In genomic region chr3:124783696-124784095, GRCh38 we compare ENCODE assay signal across 21 cellular contexts. TPM values are rescaled to one million over a fixed set of nuclear protein-coding genes. Genes with fewer than 3 reads are reported as not detected.
DNase-seq lines count a peak whose midpoint lies in the region; ATAC-seq and TF ChIP-seq lines count a peak whose summit lies in the region.
"Had no signal": no experiment of that assay in that cellular context is flagged by ENCODE, and none has a peak within 500 bp of the region (broad histone marks: within the 10 kb centered on the region; RNA-seq: fewer than 3 reads in every experiment).

No MANE protein-coding gene starts in this region.

- H3K4me1 ChIP-seq in BLaER1 (peaks cover 85% of the 10 kb centered on the region), gastroesophageal sphincter (peaks cover 21 to 79% (median 49%) of the 10 kb centered on the region in 3 donors), PC-3 (ENCODE audit: insufficient read depth, low read length) (peaks cover 6% of the 10 kb centered on the region)

- intact Hi-C loops in activated naive CD4-positive, alpha-beta T cell treated with anti-CD3 and anti-CD28 coated beads for 36 hours (cut with micrococcal nuclease), result no loop called here
- intact Hi-C loops in PC-3 (cut with micrococcal nuclease), result no loop called here

- no peaks in the 10 kb centered on the region for H3F3A ChIP-seq in PC-3 (ENCODE audit: low read length, unreplicated experiment)

- H3K36me3 ChIP-seq in BLaER1 (no peaks in the 10 kb centered on the region), gastroesophageal sphincter (no peaks in the 10 kb centered on the region), PC-3 (ENCODE audit: low read depth, low read length) (no peaks in the 10 kb centered on the region)

- no peak overlapping the region for H2AFZ ChIP-seq in PC-3 (ENCODE audit: low read length)

- H3K36me3 Mint-ChIP-seq in activated naive CD4-positive, alpha-beta T cell treated with anti-CD3 and anti-CD28 coated beads for 36 hours (ENCODE audit: low read depth), result no peaks in the 10 kb centered on the region
- H3K36me3 Mint-ChIP-seq: activated naive CD4-positive, alpha-beta T cell treated with anti-CD3 and anti-CD28 coated beads, Interleukin-2, amount 50 U/mL, for 24 hours; CD8-positive, alpha-beta memory T cell; natural killer cell treated with Interleukin-12 subunit alpha and Interleukin-12 subunit beta and Interleukin-15 and Interleukin-18, amount 100 ng/mL, for 72 hours had no signal

- peak overlapping the region; percentile 85 for H3K4me2 ChIP-seq in BLaER1
- H3K4me2 ChIP-seq in PC-3 (ENCODE audit: low read length), result no peak overlapping the region

- H3K9me3 Mint-ChIP-seq in activated naive CD4-positive, alpha-beta T cell treated with anti-CD3 and anti-CD28 coated beads for 36 hours, result no peaks in the 10 kb centered on the region
- H3K9me3 Mint-ChIP-seq: activated naive CD4-positive, alpha-beta T cell treated with anti-CD3 and anti-CD28 coated beads, Interleukin-2, amount 50 U/mL, for 24 hours; activated T-cell treated with anti-CD3 and anti-CD28 coated beads, Interleukin-2, amount 50 U/mL, for 72 hours; CD8-positive, alpha-beta memory T cell; natural killer cell treated with Interleukin-12 subunit alpha and Interleukin-12 subunit beta and Interleukin-15 and Interleukin-18, amount 100 ng/mL, for 72 hours had no signal

- no TSS peak for BruUV-seq in PC-3 (replicated peaks; lab: Mats Ljungman, UMichigan)

- no peaks in the 10 kb centered on the region for H3K27me3 Mint-ChIP-seq in activated naive CD4-positive, alpha-beta T cell treated with anti-CD3 and anti-CD28 coated beads for 36 hours (ENCODE audit: low read depth)
- H3K27me3 Mint-ChIP-seq: activated naive CD4-positive, alpha-beta T cell treated with anti-CD3 and anti-CD28 coated beads, Interleukin-2, amount 50 U/mL, for 24 hours had no signal

- CTCF ChIA-PET in activated naive CD4-positive, alpha-beta T cell treated with anti-CD3 and anti-CD28 coated beads for 36 hours (lab: Charles Lee), result interaction anchor here (1.5 kb wide), 1 partner anchor 118 kb away, joined by 7 read pairs; no protein-coding TSS in a partner anchor
- CTCF ChIA-PET in PC-3 (lab: Charles Lee), result no interaction called here

- H3K9me3 ChIP-seq in BLaER1 (no peaks in the 10 kb centered on the region), gastroesophageal sphincter (no peaks in the 10 kb centered on the region), PC-3 (ENCODE audit: low read length) (no peaks in the 10 kb centered on the region)

- no peak overlapping the region for H3K4me3 ChIP-seq in BLaER1
- no peak overlapping the region for H3K4me3 ChIP-seq in gastroesophageal sphincter
- H3K4me3 ChIP-seq in skeletal muscle cell (ENCODE audit: low read depth, low read length), result no peak overlapping the region
- H3K4me3 ChIP-seq in PC-3 (ENCODE audit: low read length), result no peak overlapping the region

- H3K9me2 ChIP-seq in PC-3 (replicated peaks; ENCODE audit: low read length), result no peaks in the 10 kb centered on the region

- no peak for TF ChIP-seq POLR2A in gastroesophageal sphincter (IDR thresholded peaks at IDR 0.05)

- H3K9ac ChIP-seq in BLaER1, result no peak overlapping the region
- H3K9ac ChIP-seq in PC-3 (ENCODE audit: low read length), result no peak overlapping the region

- no peak for TF ChIP-seq EP300 in gastroesophageal sphincter (IDR thresholded peaks at IDR 0.05)

- TF ChIP-seq CTCF in gastroesophageal sphincter (IDR thresholded peaks at IDR 0.05) (no peak), PC-3 (conservative IDR thresholded peaks at IDR 0.05; ENCODE audit: low read depth, low read length) (no peak)

- POLR2A ChIA-PET in PC-3 (lab: Charles Lee; ENCODE audit: unreplicated experiment), result no interaction called here

- no peak overlapping the region for H3K4me3 Mint-ChIP-seq in activated naive CD4-positive, alpha-beta T cell treated with anti-CD3 and anti-CD28 coated beads for 36 hours
- H3K4me3 Mint-ChIP-seq: activated naive CD4-positive, alpha-beta T cell treated with anti-CD3 and anti-CD28 coated beads, Interleukin-2, amount 50 U/mL, for 24 hours; activated T-cell treated with anti-CD3 and anti-CD28 coated beads, Interleukin-2, amount 50 U/mL, for 72 hours; CD8-positive, alpha-beta memory T cell had no signal

- no peak for ATAC-seq in gastroesophageal sphincter
- no peak for ATAC-seq in PC-3
- ATAC-seq: activated T-cell treated with anti-CD3 and anti-CD28 coated beads, Interleukin-2, amount 50 U/mL, for 72 hours; esophagus mucosa had no signal

- DNase-seq in NCI-H146 (lab: John Stamatoyannopoulos, UW) (peak; percentile 44), skeletal muscle cell (ENCODE audit: low read depth) (peak; percentile 39), HCEC 1CT (no peak), PC-3 (no peak), NOMO-1 treated with dmso at 0.1 percent for 144 hours (lab: John Stamatoyannopoulos, UW; ENCODE audit: unreplicated experiment) (no peak)
- no peak for DNase-seq in activated naive CD4-positive, alpha-beta T cell treated with anti-CD3 and anti-CD28 coated beads for 36 hours
- DNase-seq: activated CD4-positive, CD25-positive, alpha-beta regulatory T cell treated with anti-CD3 and anti-CD28 coated beads, Interleukin-2, amount 50 U/mL, for 72 hours; activated CD8-positive, alpha-beta memory T cell treated with anti-CD3 and anti-CD28 coated beads for 24 hours; activated T-cell treated with anti-CD3 and anti-CD28 coated beads, Interleukin-2, amount 50 U/mL, for 72 hours; CD8-positive, alpha-beta memory T cell; KG1; kidney glomerular epithelial cell; NCI-H1417 treated with DMSO at 0.1 percent for 48 hours; NCI-H2171; NCI-H526; stimulated activated CD4-positive, alpha-beta T cell treated with anti-CD3 and anti-CD28 coated beads, Interleukin-15, amount 100 ng/mL, for 24 hours had no signal

- H4K20me1 ChIP-seq in BLaER1 (no peaks in the 10 kb centered on the region), PC-3 (ENCODE audit: low read length) (no peaks in the 10 kb centered on the region)

- 88 to 97% methylated on average over 3 to 4 of the region's 4 CpGs for WGBS in gastroesophageal sphincter (ENCODE audit: low coverage in 1 of 2), 2 donors

- no peaks in the 10 kb centered on the region for H3K27me3 ChIP-seq in BLaER1
- H3K27me3 ChIP-seq in gastroesophageal sphincter, result no peaks in the 10 kb centered on the region
- H3K27me3 ChIP-seq in PC-3 (ENCODE audit: low read length), result no peaks in the 10 kb centered on the region

- peak overlapping the region; percentile 80; the same call in 1 of the 2 replicates for H3K27ac ChIP-seq in BLaER1
- peak overlapping the region in 3 of 4 donors; percentile 14 to 79 (median 68) for H3K27ac ChIP-seq in gastroesophageal sphincter
- H3K27ac ChIP-seq in PC-3 (ENCODE audit: low read length), result no peak overlapping the region

- no peaks in the 10 kb centered on the region for H3K79me2 ChIP-seq in PC-3 (ENCODE audit: low read length)

- no peak overlapping the region for H3K27ac Mint-ChIP-seq in activated naive CD4-positive, alpha-beta T cell treated with anti-CD3 and anti-CD28 coated beads for 36 hours
- H3K27ac Mint-ChIP-seq: activated naive CD4-positive, alpha-beta T cell treated with anti-CD3 and anti-CD28 coated beads, Interleukin-2, amount 50 U/mL, for 24 hours; activated T-cell treated with anti-CD3 and anti-CD28 coated beads, Interleukin-2, amount 50 U/mL, for 72 hours; CD8-positive, alpha-beta memory T cell had no signal

- peaks cover 10% of the 10 kb centered on the region for H3K4me1 Mint-ChIP-seq in activated naive CD4-positive, alpha-beta T cell treated with anti-CD3 and anti-CD28 coated beads for 36 hours (ENCODE audit: low read depth)

RNA-seq across cellular contexts. Expression of gene UMPS, which starts 53.4 kb away (rescaled TPM):
- total RNA-seq in gastroesophageal sphincter (10 to 100 TPM; 18.5 to 24.3 (median 20.7) TPM), PC-3 (2014; rRNA removed) (38.4 and 63.5 TPM in 2 replicates)
- total RNA-seq in activated naive CD4-positive, alpha-beta T cell treated with anti-CD3 and anti-CD28 coated beads for 36 hours, result 10 to 100 TPM; 29.6 to 34.1 TPM

Comparison
In these comparisons a context has a peak if more than half of its experiments do, and no peak if none do; other contexts are left out.
1. DNase-seq: peak in NCI-H146 (single experiment) and skeletal muscle cell (single experiment); none in activated naive CD4-positive, alpha-beta T cell treated with anti-CD3 and anti-CD28 coated beads for 36 hours (single experiment), HCEC 1CT (single experiment), PC-3 (single experiment) and NOMO-1 treated with dmso at 0.1 percent for 144 hours (single experiment).